ENCODE assay signal across 1 cellular context in the genomic region with DNA sequence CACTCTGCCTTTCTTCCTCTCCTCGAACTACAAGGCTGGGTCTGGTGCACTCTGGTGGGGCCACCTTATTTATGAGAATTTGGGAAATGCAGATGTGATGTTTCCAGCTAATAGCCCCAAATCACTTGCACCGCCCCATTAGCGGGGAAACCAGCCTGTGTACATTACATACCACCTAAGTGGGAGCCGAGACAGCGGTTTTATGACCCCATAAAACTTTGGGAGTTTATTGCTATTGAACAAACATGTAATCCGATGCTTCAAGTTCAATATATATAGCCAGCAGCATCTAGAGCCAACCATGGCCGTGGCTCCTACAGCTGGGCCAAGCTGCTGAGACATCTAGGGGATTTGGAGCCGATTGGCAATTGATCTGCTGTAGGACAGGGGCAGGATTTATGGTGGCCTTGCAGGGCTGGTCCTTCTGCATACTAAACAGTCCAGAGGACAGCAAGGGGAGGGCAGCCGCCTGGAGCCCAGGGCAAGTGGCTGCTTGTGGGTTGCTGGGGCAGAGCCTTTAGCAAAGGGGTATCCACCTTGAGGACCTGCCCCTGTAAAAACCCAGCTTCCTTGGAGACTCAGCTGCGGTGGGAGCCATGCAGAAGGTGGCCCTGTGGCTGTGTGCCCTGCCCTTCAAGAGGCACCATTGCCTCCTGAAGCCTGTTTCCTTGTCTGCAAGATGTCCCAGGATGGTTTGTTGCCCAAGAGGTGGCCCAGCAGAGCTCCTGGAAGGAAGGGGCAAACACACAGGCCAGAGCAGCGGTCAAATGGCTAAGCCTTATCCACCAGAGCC.
TF ChIP-seq lines count a peak whose summit lies in the region.

No MANE protein-coding gene starts in this region.

TF ChIP-seq in K562, 482 proteins besides CTCF, POLR2A, EP300 and RAD21 (continued from another document):
- TF ChIP-seq, protein P1, sequence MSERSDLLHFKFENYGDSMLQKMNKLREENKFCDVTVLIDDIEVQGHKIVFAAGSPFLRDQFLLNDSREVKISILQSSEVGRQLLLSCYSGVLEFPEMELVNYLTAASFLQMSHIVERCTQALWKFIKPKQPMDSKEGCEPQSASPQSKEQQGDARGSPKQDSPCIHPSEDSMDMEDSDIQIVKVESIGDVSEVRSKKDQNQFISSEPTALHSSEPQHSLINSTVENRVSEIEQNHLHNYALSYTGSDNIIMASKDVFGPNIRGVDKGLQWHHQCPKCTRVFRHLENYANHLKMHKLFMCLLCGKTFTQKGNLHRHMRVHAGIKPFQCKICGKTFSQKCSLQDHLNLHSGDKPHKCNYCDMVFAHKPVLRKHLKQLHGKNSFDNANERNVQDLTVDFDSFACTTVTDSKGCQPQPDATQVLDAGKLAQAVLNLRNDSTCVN (CRISPR knock-in tag; IDR thresholded peaks at IDR 0.05) = no peak
- no peak for TF ChIP-seq HLTF (IDR thresholded peaks at IDR 0.05)
- no peak for TF ChIP-seq TAL1 (IDR thresholded peaks at IDR 0.05)
- TF ChIP-seq U2AF1 (optimal IDR thresholded peaks at IDR 0.05; ENCODE audit: low read depth, low read length) = no peak
- no peak for TF ChIP-seq FOXA1 (IDR thresholded peaks at IDR 0.05; ENCODE audit: borderline replicate concordance)
- peak in 1 of 2 experiments; percentile 57; a peak in 1 of 3 replicates for TF ChIP-seq CBX3 (IDR thresholded peaks at IDR 0.05; ENCODE audit: borderline replicate concordance in 1 of 2, low read length in 2 of 2)
- TF ChIP-seq CEBPB (tag; IDR thresholded peaks at IDR 0.05) = no peak
- TF ChIP-seq EHMT2 (IDR thresholded peaks at IDR 0.05) = no peak
- TF ChIP-seq MCM3 (IDR thresholded peaks at IDR 0.05) = peak; percentile 34; the same call in 1 of the 2 replicates
- no peak for TF ChIP-seq NCOA4 (IDR thresholded peaks at IDR 0.05; ENCODE audit: partially characterized antibody)
- 0 out of 2 replicates have a peak, but pooled peaks have one; percentile 8 for TF ChIP-seq HDAC6 (IDR thresholded peaks at IDR 0.05; ENCODE audit: low read depth, low read length)
- no peak for TF ChIP-seq MTF1 (CRISPR knock-in tag; IDR thresholded peaks at IDR 0.05; ENCODE audit: borderline replicate concordance)
- no peak for TF ChIP-seq STAG1 (CRISPR knock-in tag; IDR thresholded peaks at IDR 0.05; ENCODE audit: borderline replicate concordance)
- no peak for TF ChIP-seq ZNF133 (CRISPR knock-in tag; IDR thresholded peaks at IDR 0.05)
- no peak for TF ChIP-seq DNMT1 (IDR thresholded peaks at IDR 0.05)
- TF ChIP-seq ATF1 (CRISPR knock-in tag; IDR thresholded peaks at IDR 0.05) = no peak; the same call in 1 of the 2 replicates
- TF ChIP-seq ATF1 (tag; IDR thresholded peaks at IDR 0.05) = no peak
- no peak for TF ChIP-seq HDAC8 (tag; IDR thresholded peaks at IDR 0.05)
